ENCODE assay signal across 20 cellular contexts in genomic region chr3:181317521-181317920, GRCh38.
"Had no signal": no experiment of that assay in that cellular context is flagged by ENCODE, and none has a peak within 500 bp of the region (broad histone marks: within the 10 kb centered on the region; RNA-seq: fewer than 3 reads in every experiment).

No MANE protein-coding gene starts in this region.

- H3K9me3 ChIP-seq: esophagus squamous epithelium, left lung, neutrophil, thyroid gland had no signal

- H3K36me3 ChIP-seq: brain microvascular endothelial cell, esophagus squamous epithelium, left lung, neutrophil, thyroid gland had no signal

- H3K4me1 ChIP-seq: esophagus squamous epithelium, left lung, parathyroid adenoma, thyroid gland had no signal

- H3K27ac ChIP-seq: brain microvascular endothelial cell, esophagus squamous epithelium, left lung, neutrophil, parathyroid adenoma, thyroid gland had no signal

- DNase-seq: activated CD4-positive, alpha-beta T cell treated with anti-CD3 and anti-CD28 coated beads for 4 hours; activated CD8-positive, alpha-beta T cell treated with anti-CD3 and anti-CD28 coated beads for 36 hours; activated naive CD8-positive, alpha-beta T cell treated with anti-CD3 and anti-CD28 coated beads for 36 hours; activated T-cell treated with anti-CD3 and anti-CD28 coated beads, Interleukin-2, amount 50 U/mL, for 72 hours; brain microvascular endothelial cell; cortex of kidney; effector CD4-positive, alpha-beta T cell; esophagus squamous epithelium; hippocampal formation; kidney; left lung; mammary epithelial cell; mucosa of descending colon; naive thymus-derived CD4-positive, alpha-beta T cell; stimulated activated CD4-positive, alpha-beta T cell treated with anti-CD3 and anti-CD28 coated beads, Interleukin-1b, Interleukin-23, amount 100 ng/mL, for 48 hours; thyroid gland had no signal

- ATAC-seq: activated CD8-positive, alpha-beta T cell treated with anti-CD3 and anti-CD28 coated beads for 36 hours; activated T-cell treated with anti-CD3 and anti-CD28 coated beads, Interleukin-2, amount 50 U/mL, for 72 hours; left lung; mucosa of descending colon; naive thymus-derived CD4-positive, alpha-beta T cell; stimulated activated effector memory CD8-positive, alpha-beta T cell treated with anti-CD3 and anti-CD28 coated beads, Interleukin-12 subunit alpha, Interleukin-12 subunit beta, amount 100 ng/mL, for 72 hours; WTC11 had no signal

- H3K4me3 ChIP-seq: esophagus squamous epithelium, left lung, mucosa of descending colon, thyroid gland had no signal

- H3K27me3 ChIP-seq: brain microvascular endothelial cell, esophagus squamous epithelium, left lung, neutrophil, thyroid gland had no signal
